In genomic region chr19:5624154-5624663, GRCh38 we compare ENCODE assay signal across 8 cellular contexts. TPM values are rescaled to one million over a fixed set of nuclear protein-coding genes. Genes with fewer than 3 reads are reported as not detected.
A peak's percentile ranks its signal among the peaks of the same experiment; 100 is the strongest.
DNase-seq lines count a peak whose midpoint lies in the region; ATAC-seq and TF ChIP-seq lines count a peak whose summit lies in the region.

No MANE protein-coding gene starts in this region.

- WGBS in IMR-90 (ENCODE audit: extremely low coverage in 2 of 2, insufficient read length in 1 of 2), 2 experiments, result no CpG with 5 or more reads among the region's 15 CpGs

- no peak overlapping the region for H2BK20ac ChIP-seq in IMR-90 (ENCODE audit: low read depth, low read length)

- TSS peak; percentile 20 for BruUV-seq in IMR-90 (replicated peaks; lab: Mats Ljungman, UMichigan)

- H3K27ac Mint-ChIP-seq in osteocyte (ENCODE audit: unreplicated experiment), result peak overlapping the region; percentile 100

- peak overlapping the region; percentile 64 for H3K4me3 ChIP-seq in IMR-90 (ENCODE audit: insufficient read depth, low read depth, low read length)

- POLR2A ChIA-PET in IMR-90 (lab: Charles Lee; ENCODE audit: unreplicated experiment), result no interaction called here

- peak overlapping the region; percentile 100 for H2AK9ac ChIP-seq in IMR-90 (replicated peaks; ENCODE audit: low read depth, low read length, poor library complexity)

- no peak overlapping the region for H2BK120ac ChIP-seq in IMR-90 (ENCODE audit: low read depth, low read length)

- peak overlapping the region; percentile 100 for H3K4me3 Mint-ChIP-seq in osteocyte (ENCODE audit: unreplicated experiment)

- H3K18ac ChIP-seq in IMR-90 (ENCODE audit: low read depth, low read length), result no peak overlapping the region

- no peak overlapping the region for H4K8ac ChIP-seq in IMR-90 (ENCODE audit: low read depth in 2 of 2, low read length in 2 of 2)

- H3K9ac ChIP-seq in IMR-90 (ENCODE audit: low read depth, low read length), result peak overlapping the region; percentile 80

- peaks cover 19% of the 10 kb centered on the region for H3K4me1 ChIP-seq in IMR-90 (ENCODE audit: control insufficient read depth, insufficient read depth, low read length)

- ATAC-seq in IMR-90 (ENCODE audit: low read depth) (no peak), GM18502 (IDR thresholded peaks at IDR 0.05; ENCODE audit: poor library complexity, unreplicated experiment) (no peak)

- H4K91ac ChIP-seq in IMR-90 (ENCODE audit: insufficient read depth, low read depth, low read length), result peak overlapping the region; percentile 90; the same call in 1 of the 2 replicates

- in situ Hi-C loops in IMR-90 (cut with MboI; ENCODE audit: low sequenced_read_pairs), result no loop called here

- peak overlapping the region; percentile 96 for H3K23ac ChIP-seq in IMR-90 (ENCODE audit: low read depth, low read length)

- peak overlapping the region; percentile 88; the same call in 1 of the 2 replicates for H3K56ac ChIP-seq in IMR-90 (ENCODE audit: extremely low read depth, insufficient read depth, low read length)

- TF ChIP-seq POLR2A in IMR-90 (IDR thresholded peaks at IDR 0.05; ENCODE audit: low read depth, low read length), result no peak

- H3K36me3 Mint-ChIP-seq in osteocyte (ENCODE audit: unreplicated experiment), result peaks cover 34% of the 10 kb centered on the region

- no peak overlapping the region for H2AFZ ChIP-seq in IMR-90 (replicated peaks; ENCODE audit: low read length, poor library complexity)

- peaks cover 44% of the 10 kb centered on the region for H3K4me1 Mint-ChIP-seq in osteocyte (ENCODE audit: unreplicated experiment)

- H4K20me1 ChIP-seq in IMR-90 (ENCODE audit: insufficient read depth, low read length), result peaks cover 75% of the 10 kb centered on the region

- TF ChIP-seq RAD21 in IMR-90 (IDR thresholded peaks at IDR 0.05; ENCODE audit: low read length), result no peak

- H3K9me3 ChIP-seq in IMR-90 (ENCODE audit: control insufficient read depth, insufficient read depth, low read length), result no peaks in the 10 kb centered on the region

- H3K79me1 ChIP-seq in IMR-90 (ENCODE audit: low read depth in 1 of 2, low read length in 2 of 2), result peaks cover 9 to 68% of the 10 kb centered on the region in 2 experiments

- intact Hi-C loops in IMR-90 (cut with micrococcal nuclease), result loop anchor here (5.0 kb wide), 1 partner anchor 43 kb away; no protein-coding TSS in a partner anchor

- no peak overlapping the region for H4K5ac ChIP-seq in IMR-90 (ENCODE audit: low read depth, low read length)

- CTCF ChIA-PET in IMR-90 (lab: Yijun Ruan, JAX), result no interaction called here

- H3K4ac ChIP-seq in IMR-90 (ENCODE audit: low read depth, low read length), result peak overlapping the region; percentile 94; the same call in 1 of the 2 replicates

- H2BK5ac ChIP-seq in IMR-90 (ENCODE audit: low read depth, low read length, poor library complexity, severe bottlenecking), result peak overlapping the region; percentile 71

- peak overlapping the region; percentile 98; the same call in 1 of the 2 replicates for H3K14ac ChIP-seq in IMR-90 (replicated peaks; ENCODE audit: low read depth, low read length)

- H3K36me3 ChIP-seq in IMR-90 (ENCODE audit: control insufficient read depth, insufficient read depth, low read length), result peaks cover 41% of the 10 kb centered on the region

- peaks cover 19% of the 10 kb centered on the region for H3K9me1 ChIP-seq in IMR-90 (ENCODE audit: insufficient read depth, low read length)

- peak overlapping the region; percentile 98 for H3K27ac ChIP-seq in C4-2B
- peak overlapping the region; percentile 82 for H3K27ac ChIP-seq in IMR-90 (ENCODE audit: insufficient read depth, low read length)

- peak; percentile 61 for DNase-seq in IMR-90
- peak; percentile 6 for DNase-seq in activated T-helper 9 cell treated with anti-CD3 and anti-CD28 coated beads, Interleukin-2, amount 50 U/mL, for 16 hours (ENCODE audit: low read depth)
- peak; percentile 3 for DNase-seq in glomerular endothelial cell (ENCODE audit: extremely low read depth, low read depth, low spot score)
- no peak for DNase-seq in osteocyte (ENCODE audit: extremely low spot score, unreplicated experiment)
- no peak for DNase-seq in GM19238 (ENCODE audit: insufficient read length, low spot score)
- no peak for DNase-seq in ecto neural progenitor cell (ENCODE audit: low spot score)

- dilution Hi-C loops in IMR-90 (cut with HindIII; ENCODE audit: low sequenced_read_pairs, unreplicated experiment), result no loop called here

- H2AK5ac ChIP-seq in IMR-90 (ENCODE audit: low read depth, low read length), result no peak overlapping the region

- peak overlapping the region; percentile 76 for H3K4me2 ChIP-seq in IMR-90 (ENCODE audit: low read depth, low read length)

- TF ChIP-seq CTCF in C4-2B (conservative IDR thresholded peaks at IDR 0.05) (no peak), IMR-90 (conservative IDR thresholded peaks at IDR 0.05; ENCODE audit: low read depth, low read length) (no peak), osteocyte (IDR thresholded peaks at IDR 0.05) (no peak)

- no peaks in the 10 kb centered on the region for H3K9me3 Mint-ChIP-seq in osteocyte (ENCODE audit: unreplicated experiment)

- no peak overlapping the region for H2BK15ac ChIP-seq in IMR-90 (ENCODE audit: low read depth, low read length)

- no peaks in the 10 kb centered on the region for H3K27me3 ChIP-seq in IMR-90 (ENCODE audit: control insufficient read depth, insufficient read depth, low read length)

- no peaks in the 10 kb centered on the region for H3K27me3 Mint-ChIP-seq in osteocyte (ENCODE audit: unreplicated experiment)

TF ChIP-seq in IMR-90, 13 proteins besides CTCF, POLR2A, EP300 and RAD21:
- TF ChIP-seq RFX5 (IDR thresholded peaks at IDR 0.05; ENCODE audit: low read depth, low read length), result no peak
- peak; percentile 91 for TF ChIP-seq MXI1 (IDR thresholded peaks at IDR 0.05; ENCODE audit: borderline replicate concordance, low read depth, low read length)

RNA-seq across cellular contexts. Expression of gene SAFB, which starts 1.3 kb away (rescaled TPM):
- total RNA-seq in IMR-90 (2012; rRNA removed) (18.5 and 26.1 TPM in 2 replicates), glomerular endothelial cell (33.4 and 77.9 TPM in 2 replicates), osteocyte (88.2 and 97.1 TPM in 2 replicates)
- 36.6 and 41.2 TPM in 2 replicates for polyA plus RNA-seq in IMR-90 (2012; rRNA removed)
- 51.4 and 92.6 TPM in 2 replicates for polyA plus RNA-seq in IMR-90 (2012; cell fraction: cytosol; rRNA removed)
- polyA plus RNA-seq in IMR-90 (2012; cell fraction: nucleus; rRNA removed; ENCODE audit: low replicate concordance), result 92.9 and 147 TPM in 2 replicates

RNA-seq across cellular contexts. Expression of gene SAFB2, which starts 1.6 kb away (rescaled TPM):
- 11.8 and 17.8 TPM in 2 replicates for total RNA-seq in IMR-90 (2012; rRNA removed)
- polyA plus RNA-seq in IMR-90 (2012; rRNA removed), result 26.2 and 28.6 TPM in 2 replicates
- 15.9 and 19.7 TPM in 2 replicates for polyA plus RNA-seq in IMR-90 (2012; cell fraction: cytosol; rRNA removed)
- 82.6 and 84.3 TPM in 2 replicates for polyA plus RNA-seq in IMR-90 (2012; cell fraction: nucleus; rRNA removed; ENCODE audit: low replicate concordance)
- 25.7 and 30.9 TPM in 2 replicates for total RNA-seq in glomerular endothelial cell
- 79.9 and 91.9 TPM in 2 replicates for total RNA-seq in osteocyte

RNA-seq across cellular contexts. Expression of gene MICOS13, which starts 56.1 kb away (rescaled TPM):
- total RNA-seq in IMR-90 (2012; rRNA removed) (14.5 and 15.8 TPM in 2 replicates), glomerular endothelial cell (62.1 and 64.9 TPM in 2 replicates), osteocyte (59.1 and 60.7 TPM in 2 replicates)
- polyA plus RNA-seq in IMR-90 (2012; rRNA removed), result 48.9 and 80.2 TPM in 2 replicates
- polyA plus RNA-seq in IMR-90 (2012; cell fraction: cytosol; rRNA removed), result 91.5 and 98.4 TPM in 2 replicates
- 22.5 and 47.5 TPM in 2 replicates for polyA plus RNA-seq in IMR-90 (2012; cell fraction: nucleus; rRNA removed; ENCODE audit: low replicate concordance)

RNA-seq across cellular contexts. Expression of gene TINCR, which starts 56.5 kb away (rescaled TPM):
- total RNA-seq in IMR-90 (2012; rRNA removed) (not detected in 2 replicates), glomerular endothelial cell (not detected in 2 replicates), osteocyte (13.5 and 16.4 TPM in 2 replicates)
- 0.03 and 0.05 TPM in 2 replicates for polyA plus RNA-seq in IMR-90 (2012; rRNA removed)
- 0.03 TPM in 1 of 2 replicates, not detected in the other for polyA plus RNA-seq in IMR-90 (2012; cell fraction: cytosol; rRNA removed)
- 0.14 and 0.30 TPM in 2 replicates for polyA plus RNA-seq in IMR-90 (2012; cell fraction: nucleus; rRNA removed; ENCODE audit: low replicate concordance)

RNA-seq across cellular contexts. Expression of gene HSD11B1L, which starts 56.6 kb away (rescaled TPM):
- total RNA-seq in IMR-90 (2012; rRNA removed), result 1.9 and 2.2 TPM in 2 replicates
- 7.2 and 8.2 TPM in 2 replicates for polyA plus RNA-seq in IMR-90 (2012; rRNA removed)
- 9.8 and 14.6 TPM in 2 replicates for polyA plus RNA-seq in IMR-90 (2012; cell fraction: cytosol; rRNA removed)
- polyA plus RNA-seq in IMR-90 (2012; cell fraction: nucleus; rRNA removed; ENCODE audit: low replicate concordance), result 10.8 and 19.3 TPM in 2 replicates
- 20.2 and 28.2 TPM in 2 replicates for total RNA-seq in glomerular endothelial cell
- 9.7 and 10.7 TPM in 2 replicates for total RNA-seq in osteocyte

Comparison
In these comparisons a context has a peak if more than half of its experiments do, and no peak if none do; other contexts are left out.
1. DNase-seq: peak in IMR-90 (single experiment), activated T-helper 9 cell treated with anti-CD3 and anti-CD28 coated beads, Interleukin-2, amount 50 U/mL, for 16 hours (single experiment) and glomerular endothelial cell (single experiment); none in osteocyte (single experiment), GM19238 (single experiment) and ecto neural progenitor cell (single experiment).